Comparison of ENCODE assay signal across 11 cellular contexts in genomic region chr6:104956663-104957294, GRCh38. TPM values are rescaled to one million over a fixed set of nuclear protein-coding genes. Genes with fewer than 3 reads are reported as not detected.
DNase-seq lines count a peak whose midpoint lies in the region; ATAC-seq, FAIRE-seq and TF ChIP-seq lines count a peak whose summit lies in the region.
"Had no signal": no experiment of that assay in that cellular context is flagged by ENCODE, and none has a peak within 500 bp of the region (broad histone marks: within the 10 kb centered on the region; RNA-seq: fewer than 3 reads in every experiment).

LIN28B (plus strand) TSS chr6:104957107; CDS start chr6:104957251, 144 bp downstream.

- no peak for DNase-seq in activated CD4-positive, alpha-beta T cell treated with anti-CD3 and anti-CD28 coated beads for 36 hours
- no peak for DNase-seq in activated CD4-positive, alpha-beta T cell treated with anti-CD3 and anti-CD28 coated beads for 1 hour
- DNase-seq in NCI-H69 (lab: John Stamatoyannopoulos, UW): peak; percentile 93
- peak; percentile 30 to 68 (median 36) for DNase-seq in K562 (ENCODE audit: extremely low read depth in 1 of 4, low spot score in 3 of 4)
- no peak for DNase-seq in progenitor cell of endocrine pancreas (ENCODE audit: low spot score, unreplicated experiment)
- no peak for DNase-seq in stimulated activated CD4-positive, alpha-beta T cell treated with anti-CD3 and anti-CD28 coated beads, Interleukin-1b, Interleukin-23, amount 100 ng/mL, for 48 hours
- no peak for DNase-seq in left lobe of liver (ENCODE audit: low spot score)
- no peak for DNase-seq in NCI-H1092 treated with DMSO at 0.1 percent for 48 hours (lab: John Stamatoyannopoulos, UW)
- DNase-seq: activated CD4-positive, alpha-beta T cell treated with anti-CD3 and anti-CD28 coated beads, Interleukin-2, amount 50 U/mL, for 4 hours; caudate nucleus had no signal

- TF ChIP-seq RAD21 in K562 (CRISPR knock-in tag; conservative IDR thresholded peaks at IDR 0.05 in 1 of 2, IDR thresholded peaks at IDR 0.05 in 1 of 2): no peak

- H3K4me2 ChIP-seq in K562 (ENCODE audit: insufficient read depth, low read length): peak within 1 kb of the TSS; percentile 83

- H3K9me3 Mint-ChIP-seq in activated CD4-positive, alpha-beta T cell treated with anti-CD3 and anti-CD28 coated beads for 36 hours (ENCODE audit: low read depth): peaks cover 3% of the 10 kb centered on the region
- no peaks in the 10 kb centered on the region for H3K9me3 Mint-ChIP-seq in progenitor cell of endocrine pancreas (ENCODE audit: low read depth)

- intact Hi-C loops in activated CD4-positive, alpha-beta T cell treated with anti-CD3 and anti-CD28 coated beads for 36 hours (cut with DNase I, micrococcal nuclease): no loop called here
- intact Hi-C loops in K562 (cut with micrococcal nuclease): loop anchor here (2.0 to 5.0 kb wide), 3 partner anchors 16 to 446 kb away; partner anchors contain the start of gene PREP

- H4K20me1 ChIP-seq in K562 (replicated peaks; ENCODE audit: control insufficient read depth, insufficient read depth, low read length): no peaks in the 10 kb centered on the region

- no peaks in the 10 kb centered on the region for H3K9me3 ChIP-seq in K562 (replicated peaks; ENCODE audit: control insufficient read depth, insufficient read depth, low read depth, low read length)

- peak within 1 kb of the TSS; percentile 56 for H3K4me3 ChIP-seq in K562
- H3K4me3 ChIP-seq: gastroesophageal sphincter had no signal

- ATAC-seq in activated CD4-positive, alpha-beta T cell treated with anti-CD3 and anti-CD28 coated beads for 36 hours: no peak
- ATAC-seq in K562 (no peak), left lobe of liver (no peak)
- ATAC-seq: gastroesophageal sphincter had no signal

- H2AFZ ChIP-seq in K562 (ENCODE audit: low read depth, low read length): peak within 1 kb of the TSS; percentile 80

- peaks cover 9% of the 10 kb centered on the region; the same call in 1 of the 3 replicates for H3K36me3 ChIP-seq in K562 (ENCODE audit: control insufficient read depth, insufficient read depth, low read length)
- H3K36me3 ChIP-seq: gastroesophageal sphincter had no signal

- H3K9me1 ChIP-seq in K562 (ENCODE audit: control insufficient read depth, insufficient read depth, low read length): no peaks in the 10 kb centered on the region

- POLR2A ChIA-PET in activated CD4-positive, alpha-beta T cell treated with anti-CD3 and anti-CD28 coated beads for 36 hours (lab: Charles Lee): no interaction called here
- POLR2A ChIA-PET in K562 (lab: Yijun Ruan, JAX): interaction anchor here (0.6 to 6.2 kb wide), 6 partner anchors 11 to 223 kb away, joined by 3 to 67 read pairs (median 4); no protein-coding TSS in a partner anchor

- CTCF ChIA-PET in activated CD4-positive, alpha-beta T cell treated with anti-CD3 and anti-CD28 coated beads for 36 hours (lab: Charles Lee): no interaction called here
- CTCF ChIA-PET in K562 (lab: Yijun Ruan, JAX; ENCODE audit: low intra/inter-chr PET ratio): no interaction called here

- no peak within 1 kb of the TSS for H3K27ac Mint-ChIP-seq in activated CD4-positive, alpha-beta T cell treated with anti-CD3 and anti-CD28 coated beads for 36 hours
- peak within 1 kb of the TSS; percentile 99 for H3K27ac Mint-ChIP-seq in progenitor cell of endocrine pancreas

- BruUV-seq in K562 (replicated peaks; lab: Mats Ljungman, UMichigan): no TSS peak

- peak; percentile 55 for FAIRE-seq in K562 (lab: Jason Lieb, UNC)

- no peak for TF ChIP-seq EP300 in K562 (IDR thresholded peaks at IDR 0.05; ENCODE audit: low read length)

- H3K4me1 Mint-ChIP-seq in activated CD4-positive, alpha-beta T cell treated with anti-CD3 and anti-CD28 coated beads for 36 hours: peaks cover 15% of the 10 kb centered on the region
- H3K4me1 Mint-ChIP-seq in progenitor cell of endocrine pancreas (ENCODE audit: low read depth): peaks cover 31% of the 10 kb centered on the region

- peak within 1 kb of the TSS; percentile 33 for H3K4me3 Mint-ChIP-seq in activated CD4-positive, alpha-beta T cell treated with anti-CD3 and anti-CD28 coated beads for 36 hours
- peak within 1 kb of the TSS; percentile 92 for H3K4me3 Mint-ChIP-seq in progenitor cell of endocrine pancreas (ENCODE audit: low read depth)

- WGBS in K562 (ENCODE audit: insufficient coverage, low coverage, missing lambda C conversion rate): under 1% methylated on average over 17 of the region's 17 CpGs

- peaks cover 69% of the 10 kb centered on the region for H3K79me2 ChIP-seq in K562 (ENCODE audit: control insufficient read depth, insufficient read depth, low read length)

- H3K27me3 Mint-ChIP-seq in activated CD4-positive, alpha-beta T cell treated with anti-CD3 and anti-CD28 coated beads for 36 hours: peaks cover 57% of the 10 kb centered on the region
- H3K27me3 Mint-ChIP-seq in progenitor cell of endocrine pancreas: no peaks in the 10 kb centered on the region

- H3K36me3 Mint-ChIP-seq in activated CD4-positive, alpha-beta T cell treated with anti-CD3 and anti-CD28 coated beads for 36 hours (ENCODE audit: low read depth): peaks cover 3% of the 10 kb centered on the region
- no peaks in the 10 kb centered on the region for H3K36me3 Mint-ChIP-seq in progenitor cell of endocrine pancreas (ENCODE audit: insufficient read depth)

- no peaks in the 10 kb centered on the region for H3K27me3 ChIP-seq in K562 (ENCODE audit: control insufficient read depth in 2 of 2, insufficient read depth in 2 of 2, low read length in 2 of 2)

- H3K27ac ChIP-seq in K562 (ENCODE audit: extremely low read depth, low read depth, low read length): peak within 1 kb of the TSS; percentile 98
- H3K27ac ChIP-seq: gastroesophageal sphincter had no signal

- TF ChIP-seq CTCF in K562 (IDR thresholded peaks at IDR 0.05 in 2 of 3, conservative IDR thresholded peaks at IDR 0.05 in 1 of 3; ENCODE audit: insufficient read depth in 2 of 3, low read depth in 1 of 3, low read length in 3 of 3): no peak
- TF ChIP-seq CTCF in progenitor cell of endocrine pancreas (IDR thresholded peaks at IDR 0.05; ENCODE audit: unreplicated experiment): no peak

- no peak for TF ChIP-seq POLR2A in K562 (conservative IDR thresholded peaks at IDR 0.05)

- peaks cover 2 to 8% of the 10 kb centered on the region in 2 experiments; a peak in 4 of 5 replicates for H3K4me1 ChIP-seq in K562 (replicated peaks in 1 of 2; ENCODE audit: control insufficient read depth in 2 of 2, insufficient read depth in 2 of 2, low read length in 2 of 2)

- in situ Hi-C loops in K562 (cut with MboI): no loop called here

- peak within 1 kb of the TSS; percentile 93 to 97 for H3K9ac ChIP-seq in K562 (ENCODE audit: insufficient read depth in 1 of 2, low read depth in 2 of 2, low read length in 2 of 2)

TF ChIP-seq in K562, 482 proteins besides CTCF, POLR2A, EP300 and RAD21 (continues in another document):
- TF ChIP-seq BHLHE40 (IDR thresholded peaks at IDR 0.05; ENCODE audit: low read length): peak; percentile 75
- TF ChIP-seq CTBP1 (IDR thresholded peaks at IDR 0.05; ENCODE audit: borderline replicate concordance): no peak
- TF ChIP-seq STAT5A (IDR thresholded peaks at IDR 0.05; ENCODE audit: borderline replicate concordance, low read length): no peak
- TF ChIP-seq NFE2 (IDR thresholded peaks at IDR 0.05; ENCODE audit: low read depth): no peak
- no peak for TF ChIP-seq STAT5B (CRISPR knock-in tag; IDR thresholded peaks at IDR 0.05)
- TF ChIP-seq TAF7 (tag; IDR thresholded peaks at IDR 0.05): peak; percentile 59; the same call in 1 of the 2 replicates
- TF ChIP-seq ATF1 (CRISPR knock-in tag; IDR thresholded peaks at IDR 0.05): no peak
- TF ChIP-seq ATF1 (tag; IDR thresholded peaks at IDR 0.05): 0 out of 2 replicates have a peak, but pooled peaks have one; percentile 13
- TF ChIP-seq TFE3 (CRISPR knock-in tag; IDR thresholded peaks at IDR 0.05): peak; percentile 82
- TF ChIP-seq MEF2D (tag; conservative IDR thresholded peaks at IDR 0.05; ENCODE audit: low read depth): no peak
- TF ChIP-seq MECOM (CRISPR knock-in tag; IDR thresholded peaks at IDR 0.05): no peak

RNA-seq across cellular contexts. Expression of gene LIN28B, which starts in this region (rescaled TPM):
- total RNA-seq in activated CD4-positive, alpha-beta T cell treated with anti-CD3 and anti-CD28 coated beads for 36 hours: not detected
- 5.2 and 15.0 TPM in 2 replicates for total RNA-seq in K562 (2011; cell fraction: chromatin; rRNA removed; ENCODE audit: low replicate concordance)
- total RNA-seq in K562 (2011; cell fraction: nucleolus; rRNA removed): 3.5 and 6.6 TPM in 2 replicates
- total RNA-seq in K562 (2011; cell fraction: nucleoplasm; rRNA removed): 10.7 and 20.8 TPM in 2 replicates
- total RNA-seq in K562 (2014; rRNA removed) (42.1 and 42.8 TPM in 2 replicates), K562 (2014; rRNA removed; fragmentation: Illumina TruSeq; extraction: Trizol) (77.3 and 85.4 TPM in 2 replicates), K562 (2015; rRNA removed; fragmentation: Illumina TruSeq; extraction: Trizol) (70.4 and 77.0 TPM in 2 replicates), K562 (2021) (50.5 and 52.7 TPM in 2 replicates), progenitor cell of endocrine pancreas (35.2 and 38.8 TPM in 2 replicates), left lobe of liver (0.10 TPM)
- polyA plus RNA-seq in K562 (2011; rRNA removed) (25.5 and 36.3 TPM in 2 replicates), K562 (2014; fragmentation: Illumina TruSeq; extraction: Trizol) (45.0 and 56.4 TPM in 2 replicates), K562 (2014; fragmentation: Nextera tagmentation; extraction: Ambion mirVana) (10 to 100 TPM; 20.9 to 29.9 TPM), K562 (2014; rRNA removed) (25.8 and 27.6 TPM in 2 replicates)
- polyA plus RNA-seq in K562 (2011; cell fraction: cytosol; rRNA removed): 7.4 and 15.1 TPM in 2 replicates
- 7.3 and 10.4 TPM in 2 replicates for polyA plus RNA-seq in K562 (2011; cell fraction: nucleus; rRNA removed)
- 25.1 and 34.8 TPM in 2 replicates for polyA plus RNA-seq in K562 (2012)
- polyA minus RNA-seq in K562 (2011; rRNA and poly(A)+ RNA removed): 51.8 and 54.2 TPM in 2 replicates
- 20.6 and 29.0 TPM in 2 replicates for polyA minus RNA-seq in K562 (2011; cell fraction: cytosol; rRNA and poly(A)+ RNA removed)
- 6.1 and 12.8 TPM in 2 replicates for polyA minus RNA-seq in K562 (2011; cell fraction: nucleus; rRNA and poly(A)+ RNA removed)
- total RNA-seq: gastroesophageal sphincter had no signal

Comparison
In these comparisons a context has a peak if more than half of its experiments do, and no peak if none do; other contexts are left out.
1. DNase-seq: peak in NCI-H69 (single experiment) and K562 (4 of 4); none in activated CD4-positive, alpha-beta T cell treated with anti-CD3 and anti-CD28 coated beads for 36 hours (single experiment), activated CD4-positive, alpha-beta T cell treated with anti-CD3 and anti-CD28 coated beads for 1 hour (single experiment), progenitor cell of endocrine pancreas (single experiment), stimulated activated CD4-positive, alpha-beta T cell treated with anti-CD3 and anti-CD28 coated beads, Interleukin-1b, Interleukin-23, amount 100 ng/mL, for 48 hours (single experiment), left lobe of liver (single experiment) and NCI-H1092 treated with DMSO at 0.1 percent for 48 hours (single experiment).